ENCODE assay signal across 22 cellular contexts in genomic region chr4:110653602-110654253, GRCh38. TPM values are rescaled to one million over a fixed set of nuclear protein-coding genes. Genes with fewer than 3 reads are reported as not detected.
"Had no signal": no experiment of that assay in that cellular context is flagged by ENCODE, and none has a peak within 500 bp of the region (broad histone marks: within the 10 kb centered on the region; RNA-seq: fewer than 3 reads in every experiment).

No MANE protein-coding gene starts in this region.

- H3K4me3 ChIP-seq: left ventricle myocardium inferior, sigmoid colon, thyroid gland had no signal

- H3K27me3 ChIP-seq: sigmoid colon, thyroid gland had no signal

- H3K27ac Mint-ChIP-seq: activated B cell treated with CpG ODN at 0.5 μM for 24 hours; activated CD4-positive, alpha-beta memory T cell treated with anti-CD3 and anti-CD28 coated beads, Interleukin-2, amount 10 ng/mL, durations not matched to agents 7 days and 5 days; activated CD8-positive, alpha-beta memory T cell treated with anti-CD3 and anti-CD28 coated beads, Interleukin-2, amount 10 ng/mL, durations not matched to agents 7 days and 5 days; activated naive CD8-positive, alpha-beta T cell treated with anti-CD3 and anti-CD28 coated beads, Interleukin-2, amount 10 ng/mL, durations not matched to agents 7 days and 5 days; brain; endodermal cell; nephron progenitor cell had no signal

- H3K4me1 ChIP-seq: left ventricle myocardium inferior, sigmoid colon, thyroid gland had no signal

- H3K9me3 ChIP-seq: sigmoid colon, thyroid gland had no signal

- H3K27me3 Mint-ChIP-seq: activated CD4-positive, alpha-beta memory T cell treated with anti-CD3 and anti-CD28 coated beads, Interleukin-2, amount 10 ng/mL, durations not matched to agents 7 days and 5 days; activated CD8-positive, alpha-beta memory T cell treated with anti-CD3 and anti-CD28 coated beads, Interleukin-2, amount 10 ng/mL, durations not matched to agents 7 days and 5 days had no signal

- H3K9me3 Mint-ChIP-seq: activated B cell treated with CpG ODN at 0.5 μM for 24 hours; activated CD4-positive, alpha-beta memory T cell treated with anti-CD3 and anti-CD28 coated beads, Interleukin-2, amount 10 ng/mL, durations not matched to agents 7 days and 5 days; activated naive CD8-positive, alpha-beta T cell treated with anti-CD3 and anti-CD28 coated beads, Interleukin-2, amount 10 ng/mL, durations not matched to agents 7 days and 5 days had no signal

- DNase-seq: activated B cell treated with CpG ODN at 0.5 μM for 24 hours; activated CD4-positive, alpha-beta memory T cell treated with anti-CD3 and anti-CD28 coated beads, Interleukin-2, amount 10 ng/mL, durations not matched to agents 7 days and 5 days; activated CD4-positive, alpha-beta T cell treated with anti-CD3 and anti-CD28 coated beads for 4 hours; activated CD8-positive, alpha-beta memory T cell treated with anti-CD3 and anti-CD28 coated beads, Interleukin-2, amount 10 ng/mL, durations not matched to agents 7 days and 5 days; activated naive CD8-positive, alpha-beta T cell treated with anti-CD3 and anti-CD28 coated beads, Interleukin-2, amount 10 ng/mL, durations not matched to agents 7 days and 5 days; caudate nucleus; endodermal cell; glutamatergic neuron; hypothalamus; left ventricle myocardium inferior; mesenchymal stem cell; nephron progenitor cell; nucleus accumbens; sigmoid colon; stimulated activated CD4-positive, alpha-beta T cell treated with anti-CD3 and anti-CD28 coated beads, Interleukin-1b, Interleukin-23, amount 100 ng/mL, for 48 hours; stimulated activated CD8-positive, alpha-beta memory T cell treated with anti-CD3 and anti-CD28 coated beads, Interleukin-4, amount 100 ng/mL, for 48 hours; stimulated activated naive CD4-positive, alpha-beta T cell treated with Interleukin-2 at 50 U/mL for 16 hours; T-helper 1 cell; T-helper 9 cell; thyroid gland had no signal

- H3K36me3 ChIP-seq: left ventricle myocardium inferior, sigmoid colon, thyroid gland had no signal

- H3K36me3 Mint-ChIP-seq: activated CD8-positive, alpha-beta memory T cell treated with anti-CD3 and anti-CD28 coated beads, Interleukin-2, amount 10 ng/mL, durations not matched to agents 7 days and 5 days; activated naive CD8-positive, alpha-beta T cell treated with anti-CD3 and anti-CD28 coated beads, Interleukin-2, amount 10 ng/mL, durations not matched to agents 7 days and 5 days; brain had no signal

- H3K4me1 Mint-ChIP-seq: activated B cell treated with CpG ODN at 0.5 μM for 24 hours; activated CD4-positive, alpha-beta memory T cell treated with anti-CD3 and anti-CD28 coated beads, Interleukin-2, amount 10 ng/mL, durations not matched to agents 7 days and 5 days; activated CD8-positive, alpha-beta memory T cell treated with anti-CD3 and anti-CD28 coated beads, Interleukin-2, amount 10 ng/mL, durations not matched to agents 7 days and 5 days; activated naive CD8-positive, alpha-beta T cell treated with anti-CD3 and anti-CD28 coated beads, Interleukin-2, amount 10 ng/mL, durations not matched to agents 7 days and 5 days; brain; endodermal cell; nephron progenitor cell had no signal

- H3K4me3 Mint-ChIP-seq: activated B cell treated with CpG ODN at 0.5 μM for 24 hours; activated CD4-positive, alpha-beta memory T cell treated with anti-CD3 and anti-CD28 coated beads, Interleukin-2, amount 10 ng/mL, durations not matched to agents 7 days and 5 days; activated CD8-positive, alpha-beta memory T cell treated with anti-CD3 and anti-CD28 coated beads, Interleukin-2, amount 10 ng/mL, durations not matched to agents 7 days and 5 days; activated naive CD8-positive, alpha-beta T cell treated with anti-CD3 and anti-CD28 coated beads, Interleukin-2, amount 10 ng/mL, durations not matched to agents 7 days and 5 days; brain; endodermal cell; nephron progenitor cell had no signal

- H3K27ac ChIP-seq: left ventricle myocardium inferior, sigmoid colon, thyroid gland had no signal

RNA-seq across cellular contexts. Expression of gene PITX2, which starts 30.9 kb away (rescaled TPM):
- total RNA-seq: activated B cell treated with CpG ODN at 0.5 μM for 24 hours; activated CD8-positive, alpha-beta memory T cell treated with anti-CD3 and anti-CD28 coated beads, Interleukin-2, amount 10 ng/mL, durations not matched to agents 7 days and 5 days; activated naive CD8-positive, alpha-beta T cell treated with anti-CD3 and anti-CD28 coated beads, Interleukin-2, amount 10 ng/mL, durations not matched to agents 7 days and 5 days; left ventricle myocardium inferior; thyroid gland had no signal
- polyA plus RNA-seq: keratinocyte had no signal
